16 cellular contexts compared by ENCODE assay signal in genomic region chr15:85104584-85104983, GRCh38.
DNase-seq lines count a peak whose midpoint lies in the region; ATAC-seq and TF ChIP-seq lines count a peak whose summit lies in the region.
"Had no signal": no experiment of that assay in that cellular context is flagged by ENCODE, and none has a peak within 500 bp of the region (broad histone marks: within the 10 kb centered on the region; RNA-seq: fewer than 3 reads in every experiment).

No MANE protein-coding gene starts in this region.

- intact Hi-C loops in heart right ventricle (cut with DNase I) = no loop called here

- peak overlapping the region; percentile 7 for H3K27ac ChIP-seq in angular gyrus (ENCODE audit: low read depth, low read length)
- peak overlapping the region; percentile 47 for H3K27ac ChIP-seq in temporal lobe (ENCODE audit: low read depth, low read length)
- no peak overlapping the region for H3K27ac ChIP-seq in heart right ventricle
- H3K27ac ChIP-seq: BLaER1 treated with 17β-estradiol and CSF1 and Interleukin-3, amounts not matched to agents 10 nM and 100 nM had no signal

- no peak overlapping the region for H3K4me3 ChIP-seq in fibroblast of the aortic adventitia (ENCODE audit: low read depth, low read length)
- H3K4me3 ChIP-seq in heart right ventricle = no peak overlapping the region
- H3K4me3 ChIP-seq: BLaER1 treated with 17β-estradiol and CSF1 and Interleukin-3, amounts not matched to agents 10 nM and 100 nM had no signal

- H3K9me3 ChIP-seq in heart right ventricle = no peaks in the 10 kb centered on the region
- H3K9me3 ChIP-seq: BLaER1 treated with 17β-estradiol and CSF1 and Interleukin-3, amounts not matched to agents 10 nM and 100 nM had no signal

- peak overlapping the region; percentile 3 to 18 for H3K27ac Mint-ChIP-seq in activated naive CD4-positive, alpha-beta T cell treated with anti-CD3 and anti-CD28 coated beads, Interleukin-2, amount 50 U/mL, for 72 hours

- 65 to 85% methylated on average over 2 of the region's 2 CpGs for WGBS in heart right ventricle, 2 donors

- no peak for TF ChIP-seq CTCF in fibroblast of the aortic adventitia (IDR thresholded peaks at IDR 0.05; ENCODE audit: insufficient read depth, low read length)
- TF ChIP-seq CTCF in heart right ventricle (IDR thresholded peaks at IDR 0.05) = no peak

- H3K9me3 Mint-ChIP-seq in activated naive CD4-positive, alpha-beta T cell treated with anti-CD3 and anti-CD28 coated beads, Interleukin-2, amount 50 U/mL, for 72 hours = no peaks in the 10 kb centered on the region
- H3K9me3 Mint-ChIP-seq: H9 had no signal

- H3K36me3 Mint-ChIP-seq in activated naive CD4-positive, alpha-beta T cell treated with anti-CD3 and anti-CD28 coated beads, Interleukin-2, amount 50 U/mL, for 72 hours = no peaks in the 10 kb centered on the region

- peaks cover 0 to 68% (median 0%) of the 10 kb centered on the region in 9 donors for H3K36me3 ChIP-seq in heart right ventricle

- H3K27me3 ChIP-seq in heart right ventricle = no peaks in the 10 kb centered on the region
- H3K27me3 ChIP-seq: BLaER1 treated with 17β-estradiol and CSF1 and Interleukin-3, amounts not matched to agents 10 nM and 100 nM had no signal

- no peaks in the 10 kb centered on the region for H3K4me1 ChIP-seq in heart right ventricle

- ATAC-seq in activated naive CD4-positive, alpha-beta T cell treated with anti-CD3 and anti-CD28 coated beads, Interleukin-2, amount 50 U/mL, for 72 hours = no peak
- no peak for ATAC-seq in heart right ventricle

- DNase-seq in activated naive CD4-positive, alpha-beta T cell treated with anti-CD3 and anti-CD28 coated beads, Interleukin-2, amount 50 U/mL, for 72 hours (ENCODE audit: low spot score in 2 of 2) = no peak
- no peak for DNase-seq in activated naive CD4-positive, alpha-beta T cell (lab: John Stamatoyannopoulos, UW)
- peak; percentile 4 for DNase-seq in fibroblast of the aortic adventitia (ENCODE audit: low read depth)
- DNase-seq in heart right ventricle = no peak
- no peak for DNase-seq in NCI-H2196 (lab: John Stamatoyannopoulos, UW; ENCODE audit: unreplicated experiment)
- DNase-seq in hypothalamus (lab: John Stamatoyannopoulos, UW) = no peak
- DNase-seq: ACHN; CD4-positive, CD25-positive, alpha-beta regulatory T cell; DMS153; DMS79 treated with DMSO at 0.1 percent for 48 hours; EL; GOT3; H9 had no signal

Comparison
In these comparisons a context has a peak if more than half of its experiments do, and no peak if none do; other contexts are left out.
1. H3K27ac ChIP-seq: peak in angular gyrus (single experiment) and temporal lobe (single experiment); none in heart right ventricle (0 of 10).